1 cellular context compared by ENCODE assay signal in genomic region chr5:23352437-23352836, GRCh38.
A peak's percentile ranks its signal among the peaks of the same experiment; 100 is the strongest.
TF ChIP-seq lines count a peak whose summit lies in the region.

No MANE protein-coding gene starts in this region.

TF ChIP-seq in K562, 482 proteins besides CTCF, POLR2A, EP300 and RAD21 (continued from another document):
- TF ChIP-seq ZMIZ1 (IDR thresholded peaks at IDR 0.05; ENCODE audit: low read depth in 2 of 2, low read length in 2 of 2) (no peak), SLC30A9 (CRISPR knock-in tag; IDR thresholded peaks at IDR 0.05) (no peak), POLR2H (tag; IDR thresholded peaks at IDR 0.05; ENCODE audit: low read depth) (0 out of 2 replicates have a peak, but pooled peaks have one; percentile 20), GABPA (tag; conservative IDR thresholded peaks at IDR 0.05; ENCODE audit: low read depth) (peak; percentile 37), CAMTA2 (CRISPR knock-in tag; conservative IDR thresholded peaks at IDR 0.05) (no peak), FOSL1 (tag; conservative IDR thresholded peaks at IDR 0.05) (peak; percentile 20; the same call in 1 of the 2 replicates), ATF4 (CRISPR knock-in tag; IDR thresholded peaks at IDR 0.05) (peak; percentile 95), ETV5 (CRISPR knock-in tag; IDR thresholded peaks at IDR 0.05; ENCODE audit: low read depth) (no peak), SRSF3 (IDR thresholded peaks at IDR 0.05; ENCODE audit: insufficient read depth, low read length) (no peak)
